ENCODE assay signal across 10 cellular contexts in the genomic region with DNA sequence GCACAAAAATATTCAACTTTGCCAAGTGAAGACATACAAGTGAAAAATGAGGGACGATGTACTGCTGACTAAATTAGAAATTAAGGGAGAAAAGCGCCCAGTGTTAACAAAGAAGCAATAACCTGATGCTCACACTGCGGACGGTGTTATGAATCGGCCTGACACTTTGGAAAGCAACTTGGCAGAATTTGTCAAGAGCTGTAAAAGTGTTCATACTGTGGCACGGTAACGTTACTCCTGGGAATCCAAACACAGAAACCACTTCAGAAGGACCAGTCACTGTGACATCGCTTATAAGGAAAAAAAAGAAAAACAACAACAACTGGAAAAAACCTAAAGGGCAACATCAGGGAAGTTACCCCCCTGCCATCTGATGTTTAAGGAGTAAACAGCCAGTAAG. TPM values are rescaled to one million over a fixed set of nuclear protein-coding genes. Genes with fewer than 3 reads are reported as not detected.
A peak's percentile ranks its signal among the peaks of the same experiment; 100 is the strongest.
DNase-seq lines count a peak whose midpoint lies in the region; ATAC-seq, FAIRE-seq and TF ChIP-seq lines count a peak whose summit lies in the region.
"Had no signal": no experiment of that assay in that cellular context is flagged by ENCODE, and none has a peak within 500 bp of the region (broad histone marks: within the 10 kb centered on the region; RNA-seq: fewer than 3 reads in every experiment).

No MANE protein-coding gene starts in this region.

- no peaks in the 10 kb centered on the region for H3K9me1 ChIP-seq in endothelial cell of umbilical vein (replicated peaks; ENCODE audit: control insufficient read depth, extremely low read depth, insufficient read depth, low read length)

- dilution Hi-C loops in endothelial cell of umbilical vein (cut with MboI; ENCODE audit: extremely low pct_ligation_motif_present, low sequenced_read_pairs): no loop called here

- no peak overlapping the region for H2AK5ac ChIP-seq in trophoblast cell (ENCODE audit: low read length)

- ATAC-seq in CD4-positive, alpha-beta T cell (ENCODE audit: poor library complexity): no peak
- ATAC-seq in esophagus mucosa: no peak

- no peak for TF ChIP-seq POLR2A in endothelial cell of umbilical vein (IDR thresholded peaks at IDR 0.05; ENCODE audit: low read depth, low read length)

- no peak overlapping the region for H2AFZ ChIP-seq in endothelial cell of umbilical vein (ENCODE audit: low read depth, low read length)
- no peak overlapping the region for H2AFZ ChIP-seq in trophoblast cell (ENCODE audit: insufficient read depth, low read length, poor library complexity)

- H3K79me1 ChIP-seq in trophoblast cell (ENCODE audit: low read length): no peaks in the 10 kb centered on the region

- H3K9ac ChIP-seq in endothelial cell of umbilical vein (replicated peaks; ENCODE audit: extremely low read depth, insufficient read depth, low read length) (no peak overlapping the region), trophoblast cell (ENCODE audit: low read length) (no peak overlapping the region)

- H3K79me2 ChIP-seq in endothelial cell of umbilical vein (ENCODE audit: control insufficient read depth, insufficient read depth, low read length) (peaks cover 88% of the 10 kb centered on the region), trophoblast cell (ENCODE audit: control insufficient read depth, insufficient read depth, low read length, poor library complexity) (peaks cover 27% of the 10 kb centered on the region)

- H2BK5ac ChIP-seq in trophoblast cell (ENCODE audit: low read depth, low read length, poor library complexity): no peak overlapping the region

- H3K27me3 Mint-ChIP-seq in CD4-positive, alpha-beta T cell: no peaks in the 10 kb centered on the region
- no peaks in the 10 kb centered on the region for H3K27me3 Mint-ChIP-seq in IgD-negative memory B cell

- no peak overlapping the region for H3K18ac ChIP-seq in trophoblast cell (ENCODE audit: low read length)

- peak overlapping the region; percentile 18 for H3K4ac ChIP-seq in trophoblast cell (ENCODE audit: low read depth, low read length)

- H2BK120ac ChIP-seq in trophoblast cell (ENCODE audit: insufficient read depth, low read length, poor library complexity): no peak overlapping the region

- H3K4me2 ChIP-seq in endothelial cell of umbilical vein (ENCODE audit: insufficient read depth, low read length) (peak overlapping the region; percentile 43), trophoblast cell (ENCODE audit: low read length) (no peak overlapping the region)

- no peak overlapping the region for H4K8ac ChIP-seq in trophoblast cell (ENCODE audit: low read depth, low read length)

- peaks cover 19% of the 10 kb centered on the region for H4K20me1 ChIP-seq in endothelial cell of umbilical vein (replicated peaks; ENCODE audit: control insufficient read depth, extremely low read depth, insufficient read depth, low read length)

- H3K14ac ChIP-seq in trophoblast cell (ENCODE audit: low read length): no peak overlapping the region

- peak overlapping the region; percentile 86 for H3K27ac Mint-ChIP-seq in CD4-positive, alpha-beta T cell
- peak overlapping the region; percentile 36 to 92 (median 69) for H3K27ac Mint-ChIP-seq in IgD-negative memory B cell

- CTCF ChIA-PET in CD4-positive, alpha-beta T cell (lab: Charles Lee): interaction anchor here (1.0 to 1.2 kb wide), 2 partner anchors 20 to 196 kb away, joined by 3 read pairs; no protein-coding TSS in a partner anchor
- CTCF ChIA-PET in endothelial cell of umbilical vein (lab: Charles Lee): interaction anchor here (0.7 to 2.6 kb wide), 3 partner anchors 12 to 67 kb away, joined by 3 to 13 read pairs (median 3); no protein-coding TSS in a partner anchor

- H3K4me3 Mint-ChIP-seq in CD4-positive, alpha-beta T cell: peak overlapping the region; percentile 64
- peak overlapping the region in 2 of 4 donors; percentile 70 to 71 for H3K4me3 Mint-ChIP-seq in IgD-negative memory B cell

- H3K4me1 Mint-ChIP-seq in CD4-positive, alpha-beta T cell (ENCODE audit: low read depth): peaks cover 87% of the 10 kb centered on the region
- H3K4me1 Mint-ChIP-seq in IgD-negative memory B cell: peaks cover 51 to 69% (median 68%) of the 10 kb centered on the region in 3 donors

- H3K36me3 ChIP-seq in endothelial cell of umbilical vein (ENCODE audit: control insufficient read depth in 2 of 2, extremely low read depth in 1 of 2, insufficient read depth in 2 of 2, low read length in 2 of 2) (peaks cover 0 to 2% of the 10 kb centered on the region in 2 experiments), trophoblast cell (ENCODE audit: control insufficient read depth in 1 of 2, insufficient read depth in 2 of 2, low read length in 2 of 2) (peaks cover 0 to 4% of the 10 kb centered on the region in 2 experiments)

- no peaks in the 10 kb centered on the region for H3K9me3 Mint-ChIP-seq in CD4-positive, alpha-beta T cell
- no peaks in the 10 kb centered on the region for H3K9me3 Mint-ChIP-seq in IgD-negative memory B cell

- peaks cover 44% of the 10 kb centered on the region for H3K4me1 ChIP-seq in endothelial cell of umbilical vein (ENCODE audit: control insufficient read depth, extremely low read depth, insufficient read depth, low read length)
- peaks cover 19 to 23% of the 10 kb centered on the region in 2 experiments for H3K4me1 ChIP-seq in trophoblast cell (ENCODE audit: control insufficient read depth in 1 of 2, insufficient read depth in 2 of 2, low read length in 2 of 2)

- peaks cover 21% of the 10 kb centered on the region for H3K36me3 Mint-ChIP-seq in CD4-positive, alpha-beta T cell (ENCODE audit: low read depth)
- H3K36me3 Mint-ChIP-seq in IgD-negative memory B cell: peaks cover 2% of the 10 kb centered on the region

- H3K23ac ChIP-seq in trophoblast cell (ENCODE audit: low read length): no peak overlapping the region

- H3K4me3 ChIP-seq in endothelial cell of umbilical vein (replicated peaks in 1 of 3; ENCODE audit: insufficient read depth in 1 of 3, low read depth in 1 of 3, low read length in 3 of 3): no peak overlapping the region
- H3K4me3 ChIP-seq in trophoblast cell (ENCODE audit: low read depth, low read length): no peak overlapping the region

- H3K27ac ChIP-seq in CD4-positive, alpha-beta T cell (ENCODE audit: low read depth, low read length): peak overlapping the region; percentile 1
- H3K27ac ChIP-seq in endothelial cell of umbilical vein (ENCODE audit: insufficient read depth, low read depth, low read length) (peak overlapping the region; percentile 33), trophoblast cell (ENCODE audit: low read depth, low read length) (no peak overlapping the region)

- POLR2A ChIA-PET in CD4-positive, alpha-beta T cell (lab: Charles Lee): interaction anchor here (0.7 to 1.9 kb wide), 5 partner anchors 12 to 66 kb away, joined by 3 to 7 read pairs (median 4); no protein-coding TSS in a partner anchor
- POLR2A ChIA-PET in endothelial cell of umbilical vein (lab: Charles Lee): no interaction called here

- WGBS in trophoblast cell (ENCODE audit: extremely low coverage, insufficient coverage, insufficient read length): no CpG with 5 or more reads among the region's 8 CpGs

- H4K91ac ChIP-seq in trophoblast cell (ENCODE audit: low read depth, low read length): no peak overlapping the region

- H4K12ac ChIP-seq in trophoblast cell (ENCODE audit: low read depth, low read length): no peak overlapping the region

- no peak for DNase-seq in CD4-positive, alpha-beta T cell
- DNase-seq in endothelial cell of umbilical vein (ENCODE audit: low read depth, low spot score) (peak; percentile 48), trophoblast cell (no peak), NCI-H774 (lab: John Stamatoyannopoulos, UW) (no peak), DMS 273 (lab: John Stamatoyannopoulos, UW; ENCODE audit: unreplicated experiment) (no peak)
- DNase-seq: hypothalamus, NCI-H1694, T1000 had no signal

- intact Hi-C loops in CD4-positive, alpha-beta T cell (cut with DNase I, micrococcal nuclease): loop anchor here in 1 of 2 experiments (5.0 kb wide), 1 partner anchor 35 kb away; no protein-coding TSS in a partner anchor
- intact Hi-C loops in endothelial cell of umbilical vein (cut with micrococcal nuclease): loop anchor here (2.0 kb wide), 1 partner anchor 19 kb away; no protein-coding TSS in a partner anchor

- peak; percentile 26 for FAIRE-seq in endothelial cell of umbilical vein (lab: Jason Lieb, UNC)

- BruUV-seq in endothelial cell of umbilical vein (replicated peaks; lab: Mats Ljungman, UMichigan): no TSS peak

- H3K9me3 ChIP-seq in CD4-positive, alpha-beta T cell (ENCODE audit: control insufficient read depth, low read length): no peaks in the 10 kb centered on the region
- H3K9me3 ChIP-seq in endothelial cell of umbilical vein (replicated peaks; ENCODE audit: control insufficient read depth, insufficient read depth, low read length) (no peaks in the 10 kb centered on the region), trophoblast cell (ENCODE audit: insufficient read depth, low read depth, low read length) (peaks cover 2% of the 10 kb centered on the region)

- H3K27me3 ChIP-seq in CD4-positive, alpha-beta T cell (ENCODE audit: control insufficient read depth, insufficient read depth, low read length): no peaks in the 10 kb centered on the region
- no peaks in the 10 kb centered on the region for H3K27me3 ChIP-seq in endothelial cell of umbilical vein (ENCODE audit: control insufficient read depth in 2 of 2, insufficient read depth in 2 of 2, low read length in 2 of 2)
- no peaks in the 10 kb centered on the region for H3K27me3 ChIP-seq in trophoblast cell (ENCODE audit: insufficient read depth, low read length)

- TF ChIP-seq CTCF in CD4-positive, alpha-beta T cell (IDR thresholded peaks at IDR 0.05): no peak
- TF ChIP-seq CTCF in endothelial cell of umbilical vein (IDR thresholded peaks at IDR 0.05; ENCODE audit: extremely low read depth in 1 of 2, insufficient read depth in 1 of 2, low read depth in 1 of 2, low read length in 2 of 2): no peak

- H2BK12ac ChIP-seq in trophoblast cell (ENCODE audit: low read length): no peak overlapping the region

TF ChIP-seq in endothelial cell of umbilical vein, 7 proteins besides CTCF, POLR2A, EP300 and RAD21 (continues in another document):
- no peak for TF ChIP-seq MYC (IDR thresholded peaks at IDR 0.05; ENCODE audit: low read depth, low read length)
- no peak for TF ChIP-seq JUN (IDR thresholded peaks at IDR 0.05; ENCODE audit: borderline replicate concordance, insufficient read depth, insufficient read length, low read depth)
- no peak for TF ChIP-seq GATA2 (IDR thresholded peaks at IDR 0.05; ENCODE audit: insufficient read depth, insufficient read length, low read depth, low read length)

RNA-seq across cellular contexts. Expression of a gene that starts 27.8 kb away (rescaled TPM):
- 100 to 1,000 TPM; 168 to 173 TPM for total RNA-seq in CD4-positive, alpha-beta T cell
- polyA plus RNA-seq in IgD-negative memory B cell (419 TPM), endothelial cell of umbilical vein (145 and 196 TPM in 2 replicates)
- total RNA-seq in endothelial cell of umbilical vein (339 and 347 TPM in 2 replicates), esophagus mucosa (262 TPM)
- polyA plus RNA-seq in endothelial cell of umbilical vein (2011; cell fraction: cytosol; rRNA removed): 324 and 349 TPM in 2 replicates
- polyA plus RNA-seq in endothelial cell of umbilical vein (2011; cell fraction: nucleus; rRNA removed): 134 and 156 TPM in 2 replicates
- polyA plus RNA-seq in endothelial cell of umbilical vein (2012): 289 and 327 TPM in 2 replicates
- polyA minus RNA-seq in endothelial cell of umbilical vein: 88.2 and 117 TPM in 2 replicates
- 35.2 TPM for polyA minus RNA-seq in endothelial cell of umbilical vein (2011; cell fraction: cytosol; rRNA and poly(A)+ RNA removed)
- polyA minus RNA-seq in endothelial cell of umbilical vein (2011; cell fraction: nucleus; rRNA and poly(A)+ RNA removed): 33.1 and 43.8 TPM in 2 replicates
- 315 and 324 TPM in 2 replicates for polyA plus RNA-seq in trophoblast cell (2013)
